ENCODE assay signal across 26 cellular contexts in genomic region chrX:115409551-115409950, GRCh38.
"Had no signal": no experiment of that assay in that cellular context is flagged by ENCODE, and none has a peak within 500 bp of the region (broad histone marks: within the 10 kb centered on the region; RNA-seq: fewer than 3 reads in every experiment).

No MANE protein-coding gene starts in this region.

- H3K27me3 ChIP-seq: esophagus squamous epithelium, neural progenitor cell had no signal

- H3K4me2 ChIP-seq: neural progenitor cell had no signal

- H3K27me3 Mint-ChIP-seq: activated CD4-positive, alpha-beta memory T cell treated with anti-CD3 and anti-CD28 coated beads for 36 hours; activated naive CD4-positive, alpha-beta T cell treated with anti-CD3 and anti-CD28 coated beads, Interleukin-2, amount 10 ng/mL, durations not matched to agents 7 days and 5 days; brain; central memory CD8-positive, alpha-beta T cell; naive thymus-derived CD8-positive, alpha-beta T cell; T-helper 17 cell; type B pancreatic cell had no signal

- H3K9me3 ChIP-seq: esophagus squamous epithelium, left ventricle myocardium inferior, prostate gland, spleen, thoracic aorta had no signal

- H3K9ac ChIP-seq: neural progenitor cell had no signal

- H3K27ac ChIP-seq: coronary artery, esophagus squamous epithelium, left ventricle myocardium inferior, neural progenitor cell, prostate gland, spleen had no signal

- DNase-seq: activated CD4-positive, alpha-beta memory T cell treated with anti-CD3 and anti-CD28 coated beads for 36 hours; activated CD4-positive, alpha-beta T cell treated with anti-CD3 and anti-CD28 coated beads for 48 hours; activated CD4-positive, CD25-positive, alpha-beta regulatory T cell; activated effector memory CD4-positive, alpha-beta T cell treated with Interleukin-2 at 50 U/mL for 16 hours; activated naive CD4-positive, alpha-beta T cell treated with anti-CD3 and anti-CD28 coated beads, Interleukin-2, amount 10 ng/mL, durations not matched to agents 7 days and 5 days; activated T-cell treated with anti-CD3 and anti-CD28 coated beads, Interleukin-2, amount 50 U/mL, for 72 hours; anterior cingulate cortex; endodermal cell; esophagus squamous epithelium; foreskin fibroblast; immature natural killer cell; left ventricle myocardium inferior; naive thymus-derived CD8-positive, alpha-beta T cell; spleen; stimulated activated CD4-positive, alpha-beta T cell treated with anti-CD3 and anti-CD28 coated beads, Interleukin-4, amount 100 ng/mL, for 24 hours; stimulated activated naive CD4-positive, alpha-beta T cell treated with Interleukin-2 at 50 U/mL for 16 hours; SW 1271; T-helper 17 cell had no signal

- H3K4me3 Mint-ChIP-seq: activated CD4-positive, alpha-beta memory T cell treated with anti-CD3 and anti-CD28 coated beads for 36 hours; activated naive CD4-positive, alpha-beta T cell treated with anti-CD3 and anti-CD28 coated beads, Interleukin-2, amount 10 ng/mL, durations not matched to agents 7 days and 5 days; activated T-cell treated with anti-CD3 and anti-CD28 coated beads, Interleukin-2, amount 50 U/mL, for 72 hours; brain; central memory CD8-positive, alpha-beta T cell; endodermal cell; immature natural killer cell; mesothelial cell of epicardium; naive thymus-derived CD8-positive, alpha-beta T cell; neural progenitor cell; T-helper 17 cell; type B pancreatic cell had no signal

- H3K9me3 Mint-ChIP-seq: activated CD4-positive, alpha-beta memory T cell treated with anti-CD3 and anti-CD28 coated beads for 36 hours; activated naive CD4-positive, alpha-beta T cell treated with anti-CD3 and anti-CD28 coated beads, Interleukin-2, amount 10 ng/mL, durations not matched to agents 7 days and 5 days; activated T-cell treated with anti-CD3 and anti-CD28 coated beads, Interleukin-2, amount 50 U/mL, for 72 hours; central memory CD8-positive, alpha-beta T cell; endodermal cell; mesothelial cell of epicardium; naive thymus-derived CD8-positive, alpha-beta T cell; type B pancreatic cell had no signal

- H2AFZ ChIP-seq: neural progenitor cell had no signal

- H3K36me3 Mint-ChIP-seq: activated CD4-positive, alpha-beta memory T cell treated with anti-CD3 and anti-CD28 coated beads for 36 hours; activated naive CD4-positive, alpha-beta T cell treated with anti-CD3 and anti-CD28 coated beads, Interleukin-2, amount 10 ng/mL, durations not matched to agents 7 days and 5 days; brain; immature natural killer cell; mesothelial cell of epicardium; naive thymus-derived CD8-positive, alpha-beta T cell; neural progenitor cell; type B pancreatic cell had no signal

- H3K4me1 ChIP-seq: esophagus squamous epithelium, left ventricle myocardium inferior, prostate gland, spleen had no signal

- H3K4me3 ChIP-seq: coronary artery, esophagus squamous epithelium, left ventricle myocardium inferior, neural progenitor cell, prostate gland, spleen, thoracic aorta had no signal

- H3K36me3 ChIP-seq: esophagus squamous epithelium, left ventricle myocardium inferior, neural progenitor cell, prostate gland, spleen, thoracic aorta had no signal

- H3K4me1 Mint-ChIP-seq: activated naive CD4-positive, alpha-beta T cell treated with anti-CD3 and anti-CD28 coated beads, Interleukin-2, amount 10 ng/mL, durations not matched to agents 7 days and 5 days; brain; central memory CD8-positive, alpha-beta T cell; immature natural killer cell; naive thymus-derived CD8-positive, alpha-beta T cell; T-helper 17 cell had no signal

- H3K27ac Mint-ChIP-seq: activated CD4-positive, alpha-beta memory T cell treated with anti-CD3 and anti-CD28 coated beads for 36 hours; activated naive CD4-positive, alpha-beta T cell treated with anti-CD3 and anti-CD28 coated beads, Interleukin-2, amount 10 ng/mL, durations not matched to agents 7 days and 5 days; activated T-cell treated with anti-CD3 and anti-CD28 coated beads, Interleukin-2, amount 50 U/mL, for 72 hours; brain; endodermal cell; immature natural killer cell; mesothelial cell of epicardium; naive thymus-derived CD8-positive, alpha-beta T cell; neural progenitor cell; T-helper 17 cell; type B pancreatic cell had no signal
